9 cellular contexts compared by ENCODE assay signal in genomic region chr11:95228081-95228859, GRCh38. TPM values are rescaled to one million over a fixed set of nuclear protein-coding genes. Genes with fewer than 3 reads are reported as not detected.
DNase-seq lines count a peak whose midpoint lies in the region; ATAC-seq, FAIRE-seq and TF ChIP-seq lines count a peak whose summit lies in the region.
"Had no signal": no experiment of that assay in that cellular context is flagged by ENCODE, and none has a peak within 500 bp of the region (broad histone marks: within the 10 kb centered on the region; RNA-seq: fewer than 3 reads in every experiment).

No MANE protein-coding gene starts in this region.

- H3K27me3 Mint-ChIP-seq in activated naive CD4-positive, alpha-beta T cell treated with anti-CD3 and anti-CD28 coated beads, Interleukin-2, amount 50 U/mL, for 24 hours, result no peaks in the 10 kb centered on the region

- no peak for TF ChIP-seq RAD21 in K562 (CRISPR knock-in tag; conservative IDR thresholded peaks at IDR 0.05 in 1 of 2, IDR thresholded peaks at IDR 0.05 in 1 of 2)

- peaks cover 69% of the 10 kb centered on the region for H3K4me1 Mint-ChIP-seq in activated naive CD4-positive, alpha-beta T cell treated with anti-CD3 and anti-CD28 coated beads, Interleukin-2, amount 50 U/mL, for 24 hours

- POLR2A ChIA-PET in K562 (lab: Yijun Ruan, JAX), result interaction anchor here (0.6 to 1.6 kb wide), 5 partner anchors 10 to 27 kb away, joined by 3 to 5 read pairs (median 3); no protein-coding TSS in a partner anchor

- in situ Hi-C loops in K562 (cut with MboI), result no loop called here

- H3K9ac ChIP-seq in K562 (ENCODE audit: insufficient read depth in 1 of 2, low read depth in 2 of 2, low read length in 2 of 2), result no peak overlapping the region

- no peaks in the 10 kb centered on the region for H3K9me1 ChIP-seq in K562 (ENCODE audit: control insufficient read depth, insufficient read depth, low read length)

- FAIRE-seq in K562 (lab: Jason Lieb, UNC), result no peak
- peak; percentile 98 for FAIRE-seq in islet of Langerhans (lab: Jason Lieb, UNC)

- H3K4me3 ChIP-seq in K562, result no peak overlapping the region

- H2AFZ ChIP-seq in K562 (ENCODE audit: low read depth, low read length), result no peak overlapping the region

- CTCF ChIA-PET in K562 (lab: Yijun Ruan, JAX; ENCODE audit: low intra/inter-chr PET ratio), result no interaction called here

- 0 out of 3 replicates have a peak, but pooled peaks cover 4% of the 10 kb centered on the region for H3K79me2 ChIP-seq in K562 (ENCODE audit: control insufficient read depth, insufficient read depth, low read length)

- H3K27me3 ChIP-seq in K562 (ENCODE audit: control insufficient read depth in 2 of 2, insufficient read depth in 2 of 2, low read length in 2 of 2), result peaks cover 0 to 5% of the 10 kb centered on the region in 2 experiments; a peak in 1 of 5 replicates

- 15% methylated on average over 4 of the region's 4 CpGs for WGBS in K562 (ENCODE audit: insufficient coverage, low coverage, missing lambda C conversion rate)

- intact Hi-C loops in K562 (cut with micrococcal nuclease), result no loop called here

- TF ChIP-seq POLR2A in K562 (conservative IDR thresholded peaks at IDR 0.05), result no peak

- no peak for TF ChIP-seq CTCF in K562 (IDR thresholded peaks at IDR 0.05 in 2 of 3, conservative IDR thresholded peaks at IDR 0.05 in 1 of 3; ENCODE audit: insufficient read depth in 2 of 3, low read depth in 1 of 3, low read length in 3 of 3)

- H3K4me1 ChIP-seq in K562 (replicated peaks in 1 of 2; ENCODE audit: control insufficient read depth in 2 of 2, insufficient read depth in 2 of 2, low read length in 2 of 2), result peaks cover 4 to 14% of the 10 kb centered on the region in 2 experiments; a peak in 4 of 5 replicates

- no peaks in the 10 kb centered on the region for H3K9me3 Mint-ChIP-seq in activated naive CD4-positive, alpha-beta T cell treated with anti-CD3 and anti-CD28 coated beads, Interleukin-2, amount 50 U/mL, for 24 hours
- H3K9me3 Mint-ChIP-seq in activated naive CD4-positive, alpha-beta T cell treated with anti-CD3 and anti-CD28 coated beads, Interleukin-2, amount 50 U/mL, for 72 hours, result no peaks in the 10 kb centered on the region

- no peaks in the 10 kb centered on the region for H4K20me1 ChIP-seq in K562 (replicated peaks; ENCODE audit: control insufficient read depth, insufficient read depth, low read length)

- DNase-seq in activated naive CD4-positive, alpha-beta T cell treated with anti-CD3 and anti-CD28 coated beads, Interleukin-2, amount 50 U/mL, for 72 hours (ENCODE audit: low spot score in 2 of 2), result no peak
- DNase-seq in K562 (ENCODE audit: extremely low read depth in 1 of 4, low spot score in 3 of 4) (no peak), NCI-H2107 (lab: John Stamatoyannopoulos, UW) (no peak), NCI-H146 treated with DMSO at 0.1 percent for 48 hours (lab: John Stamatoyannopoulos, UW; ENCODE audit: unreplicated experiment) (no peak), NCI-H82 (lab: John Stamatoyannopoulos, UW) (no peak)
- DNase-seq: hypothalamus had no signal

- TF ChIP-seq EP300 in K562 (IDR thresholded peaks at IDR 0.05; ENCODE audit: low read length), result no peak

- H3K4me3 Mint-ChIP-seq in activated naive CD4-positive, alpha-beta T cell treated with anti-CD3 and anti-CD28 coated beads, Interleukin-2, amount 50 U/mL, for 24 hours, result peak overlapping the region; percentile 79

- peaks cover 11% of the 10 kb centered on the region for H3K36me3 Mint-ChIP-seq in activated naive CD4-positive, alpha-beta T cell treated with anti-CD3 and anti-CD28 coated beads, Interleukin-2, amount 50 U/mL, for 24 hours
- H3K36me3 Mint-ChIP-seq in activated naive CD4-positive, alpha-beta T cell treated with anti-CD3 and anti-CD28 coated beads, Interleukin-2, amount 50 U/mL, for 72 hours, result peaks cover 4 to 16% of the 10 kb centered on the region in 2 donors

- H3K4me2 ChIP-seq in K562 (ENCODE audit: insufficient read depth, low read length), result no peak overlapping the region

- H3K27ac Mint-ChIP-seq in activated naive CD4-positive, alpha-beta T cell treated with anti-CD3 and anti-CD28 coated beads, Interleukin-2, amount 50 U/mL, for 24 hours, result peak overlapping the region; percentile 86
- peak overlapping the region in 1 of 2 donors; percentile 36 for H3K27ac Mint-ChIP-seq in activated naive CD4-positive, alpha-beta T cell treated with anti-CD3 and anti-CD28 coated beads, Interleukin-2, amount 50 U/mL, for 72 hours

- peaks cover 4% of the 10 kb centered on the region; the same call in 1 of the 2 replicates for H3K9me3 ChIP-seq in K562 (replicated peaks; ENCODE audit: control insufficient read depth, insufficient read depth, low read depth, low read length)

- no TSS peak for BruUV-seq in K562 (replicated peaks; lab: Mats Ljungman, UMichigan)

- H3K36me3 ChIP-seq in K562 (ENCODE audit: control insufficient read depth, insufficient read depth, low read length), result no peaks in the 10 kb centered on the region

- ATAC-seq in activated naive CD4-positive, alpha-beta T cell treated with anti-CD3 and anti-CD28 coated beads, Interleukin-2, amount 50 U/mL, for 72 hours, result no peak
- ATAC-seq in K562 (no peak), HG02885 (IDR thresholded peaks at IDR 0.05; ENCODE audit: poor library complexity, unreplicated experiment) (no peak)

- H3K27ac ChIP-seq in K562 (ENCODE audit: extremely low read depth, low read depth, low read length), result peak overlapping the region; percentile 5; the same call in 1 of the 3 replicates

TF ChIP-seq in K562, 482 proteins besides CTCF, POLR2A, EP300 and RAD21 (continues in another document):
- TF ChIP-seq SRSF9 (IDR thresholded peaks at IDR 0.05; ENCODE audit: borderline replicate concordance, low read depth, low read length) (no peak), C11orf30 (IDR thresholded peaks at IDR 0.05; ENCODE audit: low read depth) (peak; percentile 48), MAFG (tag; conservative IDR thresholded peaks at IDR 0.05) (peak; percentile 64), E2F1 (CRISPR knock-in tag; IDR thresholded peaks at IDR 0.05) (no peak), ZNF316 (IDR thresholded peaks at IDR 0.05) (peak; percentile 44), CBX8 (IDR thresholded peaks at IDR 0.05; ENCODE audit: borderline replicate concordance, extremely low read depth, low read depth, low read length, poor library complexity, severe bottlenecking) (peak; percentile 15), SRSF3 (IDR thresholded peaks at IDR 0.05; ENCODE audit: insufficient read depth, low read length) (no peak), NFE2 (IDR thresholded peaks at IDR 0.05; ENCODE audit: low read depth) (peak; percentile 66)
- TF ChIP-seq, protein P1, sequence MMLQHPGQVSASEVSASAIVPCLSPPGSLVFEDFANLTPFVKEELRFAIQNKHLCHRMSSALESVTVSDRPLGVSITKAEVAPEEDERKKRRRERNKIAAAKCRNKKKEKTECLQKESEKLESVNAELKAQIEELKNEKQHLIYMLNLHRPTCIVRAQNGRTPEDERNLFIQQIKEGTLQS (IDR thresholded peaks at IDR 0.05), result 0 out of 2 replicates have a peak, but pooled peaks have one; percentile 30
- TF ChIP-seq, protein P1 (CRISPR knock-in tag; conservative IDR thresholded peaks at IDR 0.05), result no peak

RNA-seq across cellular contexts. Expression of gene SESN3, which starts 2.7 kb away (rescaled TPM):
- total RNA-seq in activated naive CD4-positive, alpha-beta T cell treated with anti-CD3 and anti-CD28 coated beads, Interleukin-2, amount 50 U/mL, for 72 hours, result 10 to 100 TPM; 20.5 to 26.9 TPM
- total RNA-seq in K562 (2011; cell fraction: chromatin; rRNA removed; ENCODE audit: low replicate concordance), result 0.83 and 3.3 TPM in 2 replicates
- 0.17 and 0.53 TPM in 2 replicates for total RNA-seq in K562 (2011; cell fraction: nucleolus; rRNA removed)
- 1.4 and 2.3 TPM in 2 replicates for total RNA-seq in K562 (2011; cell fraction: nucleoplasm; rRNA removed)
- 1.1 and 1.5 TPM in 2 replicates for total RNA-seq in K562 (2014; rRNA removed)
- total RNA-seq in K562 (2014; rRNA removed; fragmentation: Illumina TruSeq; extraction: Trizol), result 2.0 and 2.1 TPM in 2 replicates
- 1.9 and 2.4 TPM in 2 replicates for total RNA-seq in K562 (2015; rRNA removed; fragmentation: Illumina TruSeq; extraction: Trizol)
- total RNA-seq in K562 (2021), result 2.5 and 2.6 TPM in 2 replicates
- 0.95 and 1.6 TPM in 2 replicates for polyA plus RNA-seq in K562 (2011; rRNA removed)
- 0.09 and 0.63 TPM in 2 replicates for polyA plus RNA-seq in K562 (2011; cell fraction: cytosol; rRNA removed)
- 0.47 and 1.7 TPM in 2 replicates for polyA plus RNA-seq in K562 (2011; cell fraction: nucleus; rRNA removed)
- 1.3 and 1.6 TPM in 2 replicates for polyA plus RNA-seq in K562 (2012)
- 1.1 and 1.5 TPM in 2 replicates for polyA plus RNA-seq in K562 (2014; fragmentation: Illumina TruSeq; extraction: Trizol)
- under 1 TPM; 0.44 to 0.48 TPM for polyA plus RNA-seq in K562 (2014; fragmentation: Nextera tagmentation; extraction: Ambion mirVana)
- polyA plus RNA-seq in K562 (2014; rRNA removed), result 0.78 and 0.81 TPM in 2 replicates
- polyA minus RNA-seq in K562 (2011; rRNA and poly(A)+ RNA removed), result 1.6 and 3.4 TPM in 2 replicates
- 0.38 and 0.82 TPM in 2 replicates for polyA minus RNA-seq in K562 (2011; cell fraction: cytosol; rRNA and poly(A)+ RNA removed)
- polyA minus RNA-seq in K562 (2011; cell fraction: nucleus; rRNA and poly(A)+ RNA removed), result 0.81 and 2.8 TPM in 2 replicates

Comparison
In these comparisons a context has a peak if more than half of its experiments do, and no peak if none do; other contexts are left out.
1. RNA of gene SESN3, which starts 2.7 kb away (total RNA-seq): 20.5 to 26.9 TPM in activated naive CD4-positive, alpha-beta T cell treated with anti-CD3 and anti-CD28 coated beads, Interleukin-2, amount 50 U/mL, for 72 hours; 0.17 to 3.3 TPM in K562; every median in the first group is over 4 times any median in the second.